23 cellular contexts compared by ENCODE assay signal in the genomic region with DNA sequence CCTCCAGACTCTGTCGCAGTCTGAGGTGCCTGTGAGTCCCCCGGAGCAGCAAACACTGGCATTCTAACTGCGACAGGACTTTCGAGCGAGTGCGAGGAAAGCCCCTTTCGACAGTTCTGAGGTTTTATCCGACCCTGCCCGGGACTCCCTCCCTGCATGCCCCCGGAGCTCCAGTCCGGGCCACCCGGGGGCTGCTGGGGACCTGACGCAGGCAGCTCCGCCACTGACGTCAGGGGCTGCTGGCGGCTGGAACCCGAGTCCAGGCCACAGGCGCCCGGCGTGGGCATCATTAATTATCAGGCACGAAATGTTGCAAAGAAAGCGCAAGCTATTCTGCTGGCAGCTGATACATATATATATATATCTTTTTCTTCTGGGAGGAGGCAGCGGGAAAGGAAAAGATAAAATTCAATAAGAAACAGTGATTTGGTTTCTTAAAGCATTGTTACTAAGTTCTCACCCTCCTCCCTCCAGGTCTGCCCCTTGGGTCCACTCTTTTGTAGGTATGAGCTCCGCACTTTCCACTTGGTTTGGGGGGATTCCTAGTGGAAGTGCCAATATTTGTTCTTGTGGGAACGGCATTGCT. TPM values are rescaled to one million over a fixed set of nuclear protein-coding genes. Genes with fewer than 3 reads are reported as not detected.
DNase-seq lines count a peak whose midpoint lies in the region; ATAC-seq and TF ChIP-seq lines count a peak whose summit lies in the region.
"Had no signal": no experiment of that assay in that cellular context is flagged by ENCODE, and none has a peak within 500 bp of the region (broad histone marks: within the 10 kb centered on the region; RNA-seq: fewer than 3 reads in every experiment).

No MANE protein-coding gene starts in this region.

- TF ChIP-seq CTCF in WTC11 (IDR thresholded peaks at IDR 0.05) (no peak), Calu3 (IDR thresholded peaks at IDR 0.05; ENCODE audit: unreplicated experiment) (no peak)

- H3K4me3 Mint-ChIP-seq in WTC11: peak overlapping the region; percentile 73
- no peak overlapping the region for H3K4me3 Mint-ChIP-seq in Calu3 (ENCODE audit: low read depth, unreplicated experiment)
- H3K4me3 Mint-ChIP-seq: dendritic cell treated with granulocyte-macrophage colony-stimulating factor and Interleukin-4, amounts not matched to agents 40 ng/mL and 50 ng/mL, for 4 days; HFFc6 had no signal

- BruUV-seq in Calu3 (replicated peaks; lab: Mats Ljungman, UMichigan): no TSS peak

- H3K4me1 Mint-ChIP-seq in WTC11: peaks cover 48% of the 10 kb centered on the region
- H3K4me1 Mint-ChIP-seq in Calu3 (ENCODE audit: low read depth, unreplicated experiment): no peaks in the 10 kb centered on the region

- CTCF ChIA-PET in WTC11 (lab: Charles Lee) (interaction anchor here (0.7 to 6.3 kb wide), 6 partner anchors 15 to 192 kb away, joined by 3 to 40 read pairs (median 7); a partner anchor contains a TSS), Calu3 (lab: Charles Lee) (no interaction called here)

- H3K27ac Mint-ChIP-seq in WTC11: no peak overlapping the region
- H3K27ac Mint-ChIP-seq in Calu3 (ENCODE audit: unreplicated experiment): no peak overlapping the region
- H3K27ac Mint-ChIP-seq: activated T-helper 2 cell treated with anti-CD3 and anti-CD28 coated beads, Interferon-gamma antibody, Interleukin-2, Interleukin-4, amounts not matched to agents 10 μg/mL and 5 μg/mL and 100 μg/mL, durations not matched to agents 14 hours and 24 hours and 36 hours; dendritic cell treated with granulocyte-macrophage colony-stimulating factor and Interleukin-4, amounts not matched to agents 40 ng/mL and 50 ng/mL, for 4 days; HFFc6 had no signal

- H3K27me3 Mint-ChIP-seq in WTC11 (ENCODE audit: low read depth) (peaks cover 70% of the 10 kb centered on the region), Calu3 (ENCODE audit: unreplicated experiment) (no peaks in the 10 kb centered on the region)

- no peak for ATAC-seq in WTC11
- ATAC-seq in HG03025 (IDR thresholded peaks at IDR 0.05; ENCODE audit: low FRiP score, unreplicated experiment): no peak
- ATAC-seq: lower lobe of right lung had no signal

- POLR2A ChIA-PET in WTC11 (lab: Charles Lee): interaction anchor here (0.9 kb wide), 1 partner anchor 47 kb away, joined by 3 read pairs; no protein-coding TSS in a partner anchor

- DNase-seq in WTC11 (ENCODE audit: low spot score) (peak; percentile 40), ecto neural progenitor cell (ENCODE audit: low spot score) (peak; percentile 64), left kidney (ENCODE audit: low read depth, low spot score) (peak; percentile 46), dedifferentiated amniotic fluid mesenchymal stem cell (ENCODE audit: extremely low spot score) (no peak), Calu3 (no peak)
- DNase-seq in activated naive CD4-positive, alpha-beta T cell (lab: John Stamatoyannopoulos, UW): no peak
- DNase-seq: adrenal gland; BE2C; erythroblast; HFFc6; Kasumi-1; lower lobe of right lung; NCI-H2171 treated with DMSO at 0.1 percent for 48 hours; NCI-H774; PC-9; stimulated activated CD4-positive, alpha-beta T cell treated with anti-CD3 and anti-CD28 coated beads, Interleukin-2, amount 100 ng/mL, for 48 hours had no signal

- H3K36me3 Mint-ChIP-seq in WTC11 (no peaks in the 10 kb centered on the region), Calu3 (ENCODE audit: insufficient read depth, unreplicated experiment) (no peaks in the 10 kb centered on the region)

- H3K9me3 Mint-ChIP-seq in WTC11: no peaks in the 10 kb centered on the region
- peaks cover 6% of the 10 kb centered on the region for H3K9me3 Mint-ChIP-seq in Calu3 (ENCODE audit: low read depth, unreplicated experiment)
- H3K9me3 Mint-ChIP-seq: activated T-helper 2 cell treated with anti-CD3 and anti-CD28 coated beads, Interferon-gamma antibody, Interleukin-2, Interleukin-4, amounts not matched to agents 10 μg/mL and 5 μg/mL and 100 μg/mL, durations not matched to agents 14 hours and 24 hours and 36 hours had no signal

- intact Hi-C loops in Calu3 (cut with micrococcal nuclease; ENCODE audit: unreplicated experiment): no loop called here

TF ChIP-seq in WTC11, 78 proteins besides CTCF, POLR2A, EP300 and RAD21:
- TF ChIP-seq ZNF423 (CRISPR knock-in tag; IDR thresholded peaks at IDR 0.05) (0 out of 2 replicates have a peak, but pooled peaks have one; percentile 15), EMX1 (CRISPR knock-in tag; IDR thresholded peaks at IDR 0.05) (no peak)
- TF ChIP-seq, protein P1, sequence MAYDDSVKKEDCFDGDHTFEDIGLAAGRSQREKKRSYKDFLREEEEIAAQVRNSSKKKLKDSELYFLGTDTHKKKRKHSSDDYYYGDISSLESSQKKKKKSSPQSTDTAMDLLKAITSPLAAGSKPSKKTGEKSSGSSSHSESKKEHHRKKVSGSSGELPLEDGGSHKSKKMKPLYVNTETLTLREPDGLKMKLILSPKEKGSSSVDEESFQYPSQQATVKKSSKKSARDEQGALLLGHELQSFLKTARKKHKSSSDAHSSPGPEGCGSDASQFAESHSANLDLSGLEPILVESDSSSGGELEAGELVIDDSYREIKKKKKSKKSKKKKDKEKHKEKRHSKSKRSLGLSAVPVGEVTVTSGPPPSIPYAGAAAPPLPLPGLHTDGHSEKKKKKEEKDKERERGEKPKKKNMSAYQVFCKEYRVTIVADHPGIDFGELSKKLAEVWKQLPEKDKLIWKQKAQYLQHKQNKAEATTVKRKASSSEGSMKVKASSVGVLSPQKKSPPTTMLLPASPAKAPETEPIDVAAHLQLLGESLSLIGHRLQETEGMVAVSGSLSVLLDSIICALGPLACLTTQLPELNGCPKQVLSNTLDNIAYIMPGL (CRISPR knock-in tag; IDR thresholded peaks at IDR 0.05): no peak

RNA-seq across cellular contexts. Expression of a gene that starts 15.3 kb away (rescaled TPM):
- 30.3 to 59.7 TPM (median 34.7 TPM) in 3 replicates for total RNA-seq in WTC11 (2021)
- not detected in 2 replicates for total RNA-seq in Calu3 (2022)
- total RNA-seq: activated CD8-positive, alpha-beta memory T cell treated with anti-CD3 and anti-CD28 coated beads for 36 hours; activated T-helper 2 cell treated with anti-CD3 and anti-CD28 coated beads, Interferon-gamma antibody, Interleukin-2, Interleukin-4, amounts not matched to agents 10 μg/mL and 5 μg/mL and 100 μg/mL, durations not matched to agents 14 hours and 24 hours and 36 hours; HT-29; lower lobe of right lung; PC-9; T-helper 2 cell treated with Interferon-gamma antibody and Interleukin-4, amounts not matched to agents 100 ng/mL and 5 ng/mL, for 36 hours; vagina had no signal

RNA-seq across cellular contexts. Expression of a gene that starts 18.1 kb away (rescaled TPM):
- total RNA-seq in WTC11 (2021) (1.9 to 3.5 TPM (median 2.5 TPM) in 3 replicates), Calu3 (2022) (not detected in 2 replicates)
- total RNA-seq: activated CD8-positive, alpha-beta memory T cell treated with anti-CD3 and anti-CD28 coated beads for 36 hours; activated T-helper 2 cell treated with anti-CD3 and anti-CD28 coated beads, Interferon-gamma antibody, Interleukin-2, Interleukin-4, amounts not matched to agents 10 μg/mL and 5 μg/mL and 100 μg/mL, durations not matched to agents 14 hours and 24 hours and 36 hours; adrenal gland; HT-29; lower lobe of right lung; PC-9; T-helper 2 cell treated with Interferon-gamma antibody and Interleukin-4, amounts not matched to agents 100 ng/mL and 5 ng/mL, for 36 hours; vagina had no signal

Comparison
In these comparisons a context has a peak if more than half of its experiments do, and no peak if none do; other contexts are left out.
1. DNase-seq: peak in WTC11 (single experiment), ecto neural progenitor cell (single experiment) and left kidney (single experiment); none in dedifferentiated amniotic fluid mesenchymal stem cell (single experiment), Calu3 (single experiment) and activated naive CD4-positive, alpha-beta T cell (0 of 4).
2. RNA of a gene that starts 15.3 kb away (total RNA-seq): 30.3 to 59.7 TPM in WTC11; not detected in Calu3; every median in the first group is over 10 times any median in the second.